ENCODE assay signal across 8 cellular contexts in genomic region chr2:169799555-169799954, GRCh38. TPM values are rescaled to one million over a fixed set of nuclear protein-coding genes. Genes with fewer than 3 reads are reported as not detected.
DNase-seq lines count a peak whose midpoint lies in the region; ATAC-seq and TF ChIP-seq lines count a peak whose summit lies in the region.

No MANE protein-coding gene starts in this region.

- no peaks in the 10 kb centered on the region for H3K9me3 Mint-ChIP-seq in activated T-cell treated with anti-CD3 and anti-CD28 coated beads, Interleukin-2, amount 50 U/mL, for 4 hours

- ATAC-seq in activated T-cell treated with anti-CD3 and anti-CD28 coated beads, Interleukin-2, amount 50 U/mL, for 4 hours = no peak
- no peak for ATAC-seq in GM21390 (IDR thresholded peaks at IDR 0.05; ENCODE audit: unreplicated experiment)

- H3K4me3 ChIP-seq in SJCRH30 (peak overlapping the region; percentile 93), neutrophil (ENCODE audit: low read depth in 1 of 2, low read length in 1 of 2) (peak overlapping the region; percentile 59 to 70)

- TF ChIP-seq CTCF in neutrophil (IDR thresholded peaks at IDR 0.05) = no peak

- H3K36me3 ChIP-seq in SJCRH30 (peaks cover 26% of the 10 kb centered on the region), neutrophil (peaks cover 7% of the 10 kb centered on the region)

- H3K27me3 Mint-ChIP-seq in activated T-cell treated with anti-CD3 and anti-CD28 coated beads, Interleukin-2, amount 50 U/mL, for 4 hours (ENCODE audit: low read depth) = no peaks in the 10 kb centered on the region

- peak overlapping the region; percentile 39; the same call in 1 of the 2 replicates for H3K27ac ChIP-seq in SJCRH30
- peak overlapping the region; percentile 78 for H3K27ac ChIP-seq in epithelial cell of prostate
- peak overlapping the region; percentile 85 for H3K27ac ChIP-seq in neutrophil

- peaks cover 25% of the 10 kb centered on the region for H3K4me1 Mint-ChIP-seq in activated T-cell treated with anti-CD3 and anti-CD28 coated beads, Interleukin-2, amount 50 U/mL, for 4 hours (ENCODE audit: low read depth)

- H3K36me3 Mint-ChIP-seq in activated T-cell treated with anti-CD3 and anti-CD28 coated beads, Interleukin-2, amount 50 U/mL, for 4 hours (ENCODE audit: insufficient read depth) = peaks cover 3% of the 10 kb centered on the region

- no peaks in the 10 kb centered on the region for H3K9me3 ChIP-seq in SJCRH30 (replicated peaks)
- no peaks in the 10 kb centered on the region for H3K9me3 ChIP-seq in neutrophil

- peak overlapping the region; percentile 92 for H3K4me3 Mint-ChIP-seq in activated T-cell treated with anti-CD3 and anti-CD28 coated beads, Interleukin-2, amount 50 U/mL, for 4 hours

- H3K27me3 ChIP-seq in SJCRH30 (no peaks in the 10 kb centered on the region), neutrophil (no peaks in the 10 kb centered on the region)

- H3K4me1 ChIP-seq in SJCRH30 = 0 out of 2 replicates have a peak, but pooled peaks cover 3% of the 10 kb centered on the region
- peaks cover 9 to 11% of the 10 kb centered on the region in 2 experiments for H3K4me1 ChIP-seq in neutrophil (ENCODE audit: control insufficient read depth in 1 of 2, insufficient read depth in 1 of 2, low read depth in 1 of 2, low read length in 1 of 2)

- DNase-seq in activated T-cell treated with anti-CD3 and anti-CD28 coated beads, Interleukin-2, amount 50 U/mL, for 4 hours = no peak
- DNase-seq in activated T-cell treated with anti-CD3 and anti-CD28 coated beads for 4 hours = no peak
- DNase-seq in SJCRH30 = peak in 1 of 2 experiments; percentile 33
- no peak for DNase-seq in epithelial cell of prostate (ENCODE audit: low read depth, low spot score)
- DNase-seq in NCI-H1436 (lab: John Stamatoyannopoulos, UW) = no peak
- no peak for DNase-seq in activated CD4-positive, CD25-positive, alpha-beta regulatory T cell treated with anti-CD3 and anti-CD28 coated beads, Interleukin-2, amount 50 U/mL, for 72 hours

RNA-seq across cellular contexts. Expression of gene SSB, which starts 0.9 kb away (rescaled TPM):
- total RNA-seq in activated T-cell treated with anti-CD3 and anti-CD28 coated beads, Interleukin-2, amount 50 U/mL, for 4 hours = 100 to 1,000 TPM; 123 to 140 (median 134) TPM
- total RNA-seq in SJCRH30 (2014; rRNA removed; shearing (Covaris generic)) = 225 and 256 TPM in 2 replicates

RNA-seq across cellular contexts. Expression of gene METTL5, which starts 25.1 kb away (rescaled TPM):
- 100 to 1,000 TPM; 115 to 138 (median 129) TPM for total RNA-seq in activated T-cell treated with anti-CD3 and anti-CD28 coated beads, Interleukin-2, amount 50 U/mL, for 4 hours
- total RNA-seq in SJCRH30 (2014; rRNA removed; shearing (Covaris generic)) = 40.5 and 41.2 TPM in 2 replicates

RNA-seq across cellular contexts. Expression of gene UBR3, which starts 27.7 kb away (rescaled TPM):
- 10 to 100 TPM; 18.2 to 21.1 (median 19.8) TPM for total RNA-seq in activated T-cell treated with anti-CD3 and anti-CD28 coated beads, Interleukin-2, amount 50 U/mL, for 4 hours
- total RNA-seq in SJCRH30 (2014; rRNA removed; shearing (Covaris generic)) = 26.4 and 31.4 TPM in 2 replicates
